ENCODE assay signal across 15 cellular contexts in the genomic region with DNA sequence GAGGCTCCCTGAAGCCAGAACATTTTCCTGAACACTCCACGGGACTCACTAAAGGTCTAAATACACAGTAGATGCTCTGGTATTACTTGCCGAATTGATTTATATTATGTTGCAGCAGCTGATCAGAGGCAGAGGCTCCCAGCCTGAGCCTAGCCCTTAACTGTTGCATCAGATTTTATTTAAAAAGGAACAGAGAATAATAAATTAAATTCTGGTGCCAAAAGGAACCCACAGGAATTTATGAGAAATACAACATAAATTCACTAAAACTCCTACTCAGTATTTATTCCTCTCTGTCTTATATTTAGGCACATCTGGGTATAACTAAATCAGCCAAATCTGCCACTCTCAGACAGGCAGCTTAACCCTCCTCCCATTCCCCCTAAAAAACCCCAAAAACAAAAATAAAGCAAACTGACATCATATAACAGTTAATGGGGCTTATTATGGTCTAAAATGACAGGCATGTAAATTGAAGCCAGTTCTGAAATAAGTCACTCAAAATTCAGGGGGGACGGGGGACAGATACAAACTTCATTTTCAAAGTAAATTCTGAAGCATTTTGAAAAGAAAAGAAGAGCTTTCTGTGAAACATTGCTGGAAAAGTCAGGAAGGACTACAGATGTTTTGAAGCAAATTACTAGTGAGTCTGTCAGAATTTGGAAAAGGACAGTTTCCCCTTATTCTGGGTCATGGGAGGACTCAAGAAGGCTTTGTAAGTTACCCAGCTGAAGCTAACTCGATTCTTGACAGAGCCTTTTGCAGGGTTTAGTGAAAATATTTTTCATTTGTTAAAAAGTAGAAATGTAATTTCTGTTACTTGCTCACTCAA. TPM values are rescaled to one million over a fixed set of nuclear protein-coding genes. Genes with fewer than 3 reads are reported as not detected.
DNase-seq lines count a peak whose midpoint lies in the region; ATAC-seq, FAIRE-seq and TF ChIP-seq lines count a peak whose summit lies in the region.
"Had no signal": no experiment of that assay in that cellular context is flagged by ENCODE, and none has a peak within 500 bp of the region (broad histone marks: within the 10 kb centered on the region; RNA-seq: fewer than 3 reads in every experiment).

No MANE protein-coding gene starts in this region.

- H3K9ac ChIP-seq in GM12878 (ENCODE audit: control insufficient read depth, insufficient read depth, low read length): no peak overlapping the region

- SMC1A ChIA-PET in GM12878 (lab: Charles Lee; ENCODE audit: uncharacterized antibody, unreplicated experiment): interaction anchor here (1.0 to 1.5 kb wide), 2 partner anchors 12 to 24 kb away, joined by 3 to 4 read pairs; no protein-coding TSS in a partner anchor

- no peak overlapping the region for H3K4me3 Mint-ChIP-seq in GM23338
- H3K4me3 Mint-ChIP-seq in mesothelial cell of epicardium: no peak overlapping the region
- H3K4me3 Mint-ChIP-seq: B cell had no signal

- H3K27ac ChIP-seq in GM23338 (ENCODE audit: low read depth) (no peak overlapping the region), GM12878 (ENCODE audit: control insufficient read depth, insufficient read depth) (no peak overlapping the region)

- no peaks in the 10 kb centered on the region for H4K20me1 ChIP-seq in GM23338 (replicated peaks; ENCODE audit: insufficient read depth)
- H4K20me1 ChIP-seq in GM12878 (ENCODE audit: control insufficient read depth, insufficient read depth): no peaks in the 10 kb centered on the region

- H3K27ac Mint-ChIP-seq in GM23338 (no peak overlapping the region), mesothelial cell of epicardium (peak overlapping the region; percentile 68)
- H3K27ac Mint-ChIP-seq: B cell had no signal

- H3K36me3 ChIP-seq in GM23338 (ENCODE audit: insufficient read depth): no peaks in the 10 kb centered on the region
- no peaks in the 10 kb centered on the region for H3K36me3 ChIP-seq in GM12878 (ENCODE audit: control insufficient read depth in 2 of 2, insufficient read depth in 2 of 2, low read length in 1 of 2)
- H3K36me3 ChIP-seq: Peyer's patch had no signal

- no peaks in the 10 kb centered on the region for H3F3A ChIP-seq in GM23338 (replicated peaks; ENCODE audit: low read depth)

- TF ChIP-seq RAD21 in GM12878 (IDR thresholded peaks at IDR 0.05; ENCODE audit: insufficient read depth, low read depth, low read length): no peak

- H3K4me1 ChIP-seq in GM23338 (ENCODE audit: insufficient read depth) (no peaks in the 10 kb centered on the region; the same call in 1 of the 2 replicates), GM12878 (ENCODE audit: control insufficient read depth, insufficient read depth, low read length) (peaks cover 10% of the 10 kb centered on the region; the same call in 1 of the 2 replicates)
- H3K4me1 ChIP-seq: Peyer's patch had no signal

- TF ChIP-seq CTCF in GM23338 (conservative IDR thresholded peaks at IDR 0.05; ENCODE audit: low read depth in 2 of 2) (no peak), GM12878 (IDR thresholded peaks at IDR 0.05 in 2 of 3, conservative IDR thresholded peaks at IDR 0.05 in 1 of 3; ENCODE audit: control insufficient read depth in 2 of 3, extremely low read depth in 1 of 3, insufficient read depth in 1 of 3, low read depth in 3 of 3, low read length in 3 of 3) (no peak), mesothelial cell of epicardium (IDR thresholded peaks at IDR 0.05; ENCODE audit: unreplicated experiment) (no peak)

- CTCF ChIA-PET in GM12878 (lab: Yijun Ruan, JAX): interaction anchor here (0.6 to 3.5 kb wide), 4 partner anchors 14 to 390 kb away, joined by 3 to 18 read pairs (median 4); no protein-coding TSS in a partner anchor

- 22% methylated on average over 4 of the region's 4 CpGs for WGBS in GM12878 (ENCODE audit: insufficient coverage, insufficient replicate concordance, low lambda C conversion rate, missing lambda C conversion rate)

- H3K4me1 Mint-ChIP-seq in GM23338 (peaks cover 5% of the 10 kb centered on the region), mesothelial cell of epicardium (peaks cover 10% of the 10 kb centered on the region)

- H3K4me3 ChIP-seq in GM23338 (no peak overlapping the region), GM12878 (no peak overlapping the region)
- H3K4me3 ChIP-seq: Peyer's patch had no signal

- peak; percentile 7 for FAIRE-seq in GM12878 (lab: Jason Lieb, UNC)

- peak; percentile 65 for DNase-seq in A172 (ENCODE audit: low spot score)
- no peak for DNase-seq in GM23338 (ENCODE audit: low spot score)
- no peak for DNase-seq in GM12878 (ENCODE audit: low read depth, low spot score)
- DNase-seq in mesothelial cell of epicardium (ENCODE audit: low spot score in 2 of 2, unreplicated experiment in 2 of 2): no peak
- DNase-seq in cerebellar nuclear complex (lab: John Stamatoyannopoulos, UW): no peak
- DNase-seq in T-helper 1 cell: no peak
- no peak for DNase-seq in NCI-H526 (lab: John Stamatoyannopoulos, UW)
- DNase-seq in hypothalamus (lab: John Stamatoyannopoulos, UW): no peak
- DNase-seq: activated naive CD4-positive, alpha-beta T cell treated with anti-CD3 and anti-CD28 coated beads, Interleukin-2, amount 50 U/mL, for 16 hours; dermis blood vessel endothelial cell; NCI-H345; Peyer's patch; retina had no signal

- H3K9me3 ChIP-seq in GM12878 (replicated peaks; ENCODE audit: control insufficient read depth, insufficient read depth, low read length): no peaks in the 10 kb centered on the region
- H3K9me3 ChIP-seq: Peyer's patch had no signal

- H2AFZ ChIP-seq in GM23338: peak overlapping the region; percentile 33; the same call in 1 of the 2 replicates
- H2AFZ ChIP-seq in GM12878 (ENCODE audit: control insufficient read depth, low read depth, low read length): no peak overlapping the region

- in situ Hi-C loops in GM12878 (cut with MboI): no loop called here

- H3K9me3 Mint-ChIP-seq in GM23338 (no peaks in the 10 kb centered on the region), mesothelial cell of epicardium (peaks cover 15% of the 10 kb centered on the region)

- TF ChIP-seq POLR2A in GM12878 (IDR thresholded peaks at IDR 0.05; ENCODE audit: low read depth, low read length): no peak

- no peak for ATAC-seq in GM23338
- peak; percentile 45 for ATAC-seq in GM12878

- no peaks in the 10 kb centered on the region for H3K27me3 ChIP-seq in GM23338 (ENCODE audit: insufficient read depth)
- no peaks in the 10 kb centered on the region for H3K27me3 ChIP-seq in GM12878 (replicated peaks in 1 of 2; ENCODE audit: control insufficient read depth in 2 of 2, insufficient read depth in 2 of 2, low read length in 1 of 2)
- H3K27me3 ChIP-seq: Peyer's patch had no signal

- intact Hi-C loops in GM12878 (cut with micrococcal nuclease; ENCODE audit: unreplicated experiment): no loop called here

- POLR2A ChIA-PET in GM12878 (lab: Charles Lee): no interaction called here

- H3K4me2 ChIP-seq in GM23338 (no peak overlapping the region), GM12878 (ENCODE audit: control insufficient read depth, insufficient read depth) (no peak overlapping the region)

- BruUV-seq in GM12878 (replicated peaks; lab: Mats Ljungman, UMichigan): no TSS peak

- TF ChIP-seq EP300 in GM12878 (IDR thresholded peaks at IDR 0.05; ENCODE audit: borderline replicate concordance in 1 of 2, control insufficient read depth in 1 of 2, low read depth in 2 of 2, low read length in 2 of 2): no peak; a peak in 1 of 4 replicates

- no peaks in the 10 kb centered on the region for H3K9me2 ChIP-seq in GM23338 (ENCODE audit: insufficient read depth)

- H3K27me3 Mint-ChIP-seq in GM23338 (ENCODE audit: insufficient read depth, low read depth, poor library complexity): no peaks in the 10 kb centered on the region
- H3K27me3 Mint-ChIP-seq in mesothelial cell of epicardium (ENCODE audit: low read depth): peaks cover 12% of the 10 kb centered on the region

- H3K79me2 ChIP-seq in GM23338 (replicated peaks; ENCODE audit: insufficient read depth) (no peaks in the 10 kb centered on the region), GM12878 (ENCODE audit: control insufficient read depth, insufficient read depth, low read length) (no peaks in the 10 kb centered on the region)

- RAD21 ChIA-PET in GM12878 (lab: Charles Lee; ENCODE audit: unreplicated experiment): interaction anchor here (1.0 to 1.2 kb wide), 2 partner anchors 16 to 25 kb away, joined by 3 read pairs; no protein-coding TSS in a partner anchor

- no peaks in the 10 kb centered on the region for H3K36me3 Mint-ChIP-seq in GM23338 (ENCODE audit: low read depth)
- H3K36me3 Mint-ChIP-seq in mesothelial cell of epicardium: no peaks in the 10 kb centered on the region

TF ChIP-seq in GM23338, 12 proteins besides CTCF, POLR2A, EP300 and RAD21 (continues in another document):
- no peak for TF ChIP-seq STAT1 (IDR thresholded peaks at IDR 0.05; ENCODE audit: unreplicated experiment)

TF ChIP-seq in GM12878, 131 proteins besides CTCF, POLR2A, EP300 and RAD21 (continues in another document):
- TF ChIP-seq MTA2 (IDR thresholded peaks at IDR 0.05; ENCODE audit: low read depth) (peak; percentile 35; the same call in 1 of the 2 replicates), NFIC (IDR thresholded peaks at IDR 0.05; ENCODE audit: low read depth, low read length) (peak; percentile 78; the same call in 1 of the 2 replicates), SMAD1 (IDR thresholded peaks at IDR 0.05; ENCODE audit: low read depth, partially characterized antibody) (no peak), FOXM1 (IDR thresholded peaks at IDR 0.05; ENCODE audit: low read depth, low read length) (peak; percentile 84; the same call in 1 of the 2 replicates), RBBP5 (conservative IDR thresholded peaks at IDR 0.05) (no peak)

RNA-seq across cellular contexts. Expression of gene CORO2B, which starts 53.8 kb away (rescaled TPM):
- 0.43 and 1.2 TPM in 2 replicates for total RNA-seq in A172 (2014; rRNA removed; shearing (Covaris generic))
- 2.8 and 4.6 TPM in 2 replicates for total RNA-seq in GM23338 (2014; rRNA removed; shearing (Covaris generic))
- polyA plus RNA-seq in GM23338 (2016; fragmentation: Nextera tagmentation; extraction: Ambion mirVana) (1.4 and 1.6 TPM in 2 replicates), GM12878 (2011; rRNA removed) (0.39 and 0.73 TPM in 2 replicates), GM12878 (2014; fragmentation: Illumina TruSeq; extraction: Trizol) (0.22 and 0.33 TPM in 2 replicates), GM12878 (2014; fragmentation: Nextera tagmentation; extraction: Ambion mirVana) (not detected), GM12878 (2014; rRNA removed) (0.14 and 0.38 TPM in 2 replicates), GM12878 (2016; fragmentation: Nextera tagmentation; extraction: Ambion mirVana) (not detected)
- total RNA-seq in GM12878 (2013; cell fraction: nucleolus; rRNA removed): 0.56 TPM in 2 replicates
- total RNA-seq in GM12878 (2014; rRNA removed) (0.11 and 0.16 TPM in 2 replicates), GM12878 (2014; rRNA removed; fragmentation: Illumina TruSeq; extraction: Trizol) (0.05 and 0.09 TPM in 2 replicates), GM12878 (2021) (0.05 and 0.27 TPM in 2 replicates), mesothelial cell of epicardium (1.00 to 1.1 TPM (median 1.1 TPM) in 3 replicates)
- polyA plus RNA-seq in GM12878 (2011; ENCODE audit: low read depth): not detected
- polyA plus RNA-seq in GM12878 (2011; cell fraction: cytosol; rRNA removed): 0.64 and 0.95 TPM in 2 replicates
- polyA plus RNA-seq in GM12878 (2011; cell fraction: nucleus; rRNA removed): 1.0 and 1.3 TPM in 2 replicates
- not detected in 2 replicates for polyA plus RNA-seq in GM12878 (2012)
- polyA minus RNA-seq in GM12878 (2011; rRNA and poly(A)+ RNA removed): 0.29 and 0.67 TPM in 2 replicates
- polyA minus RNA-seq in GM12878 (2011; cell fraction: cytosol; rRNA and poly(A)+ RNA removed): 0.27 and 0.62 TPM in 2 replicates
- polyA minus RNA-seq in GM12878 (2011; cell fraction: nucleus; rRNA and poly(A)+ RNA removed): 0.19 and 0.48 TPM in 2 replicates
- total RNA-seq: G401 had no signal
